In the genomic region with DNA sequence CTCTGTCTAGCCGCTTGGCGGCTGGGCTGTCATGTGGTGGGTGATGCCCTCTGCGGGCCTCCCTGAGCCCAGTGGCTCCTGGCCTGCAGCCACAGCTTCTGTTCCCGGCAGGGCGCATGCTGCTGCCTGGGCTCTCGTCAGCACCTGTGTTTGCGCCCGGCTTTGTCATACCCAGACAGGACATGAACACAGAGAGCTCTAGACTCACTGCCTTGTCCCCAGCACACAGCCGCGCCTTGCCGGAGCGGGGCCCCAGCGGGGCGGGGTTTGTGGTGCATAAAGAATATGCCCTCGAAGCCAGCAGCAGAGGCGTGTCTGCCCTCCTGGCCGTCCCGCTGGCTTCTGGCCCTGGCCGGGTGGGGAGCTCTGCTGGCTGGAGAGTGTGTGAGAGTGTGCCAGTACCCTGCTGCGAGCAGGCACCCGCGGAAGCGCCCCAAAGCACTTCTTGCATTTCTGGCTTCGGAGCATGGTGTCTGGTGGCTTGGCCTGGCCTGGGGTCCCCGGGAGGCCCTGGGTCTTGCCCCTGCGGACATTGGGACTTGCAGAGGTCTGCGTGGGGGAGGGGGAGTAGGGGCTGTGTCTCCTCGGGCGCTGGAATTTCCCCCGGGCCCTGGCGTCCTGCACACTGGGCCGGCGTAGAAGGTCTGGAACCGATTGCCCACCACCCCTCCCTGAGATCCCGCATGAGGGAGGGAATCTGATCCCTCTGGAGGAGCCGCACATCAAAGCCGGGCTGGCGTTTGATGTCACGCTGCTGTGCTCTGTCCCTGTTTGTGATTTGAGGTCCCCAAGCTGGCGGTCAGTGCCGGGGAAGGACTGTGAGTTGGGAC, we compare ENCODE assay signal across 8 cellular contexts. TPM values are rescaled to one million over a fixed set of nuclear protein-coding genes. Genes with fewer than 3 reads are reported as not detected.
A peak's percentile ranks its signal among the peaks of the same experiment; 100 is the strongest.
DNase-seq lines count a peak whose midpoint lies in the region; ATAC-seq and TF ChIP-seq lines count a peak whose summit lies in the region.

No MANE protein-coding gene starts in this region.

- no peak for TF ChIP-seq EP300 in esophagus muscularis mucosa (IDR thresholded peaks at IDR 0.05)

- H3K9me3 ChIP-seq in esophagus muscularis mucosa, result no peaks in the 10 kb centered on the region

- no peak for ATAC-seq in HG03196 (IDR thresholded peaks at IDR 0.05; ENCODE audit: unreplicated experiment)

- TF ChIP-seq CTCF in esophagus muscularis mucosa (IDR thresholded peaks at IDR 0.05), result no peak

- H3K4me1 ChIP-seq in esophagus muscularis mucosa, result peaks cover 14 to 29% (median 23%) of the 10 kb centered on the region in 4 donors

- DNase-seq in DMS53 (lab: John Stamatoyannopoulos, UW) (peak; percentile 99), NCI-H774 (lab: John Stamatoyannopoulos, UW) (peak; percentile 92), esophagus muscularis mucosa (ENCODE audit: extremely low spot score) (no peak), myocyte (ENCODE audit: low read depth) (peak; percentile 93), D341Med (ENCODE audit: low spot score) (no peak), NCI-H345 treated with DMSO at 0.1 percent for 48 hours (lab: John Stamatoyannopoulos, UW; ENCODE audit: unreplicated experiment) (no peak)
- no peak for DNase-seq in stimulated activated CD4-positive, alpha-beta T cell treated with anti-CD3 and anti-CD28 coated beads, Interleukin-2, amount 100 ng/mL, for 48 hours

- TF ChIP-seq POLR2A in esophagus muscularis mucosa (IDR thresholded peaks at IDR 0.05; ENCODE audit: low read depth), result no peak

- intact Hi-C loops in esophagus muscularis mucosa (cut with DNase I), result no loop called here

- H3K27me3 ChIP-seq in esophagus muscularis mucosa, result no peaks in the 10 kb centered on the region

- peak overlapping the region; percentile 54 to 62 (median 56) for H3K27ac ChIP-seq in esophagus muscularis mucosa (replicated peaks in 1 of 4)

- H3K36me3 ChIP-seq in esophagus muscularis mucosa, result peaks cover 0 to 54% (median 36%) of the 10 kb centered on the region in 4 donors

- H3K4me3 ChIP-seq in esophagus muscularis mucosa, result peak overlapping the region; percentile 13 to 38 (median 24)

- WGBS in esophagus muscularis mucosa, result 51% methylated on average over 25 of the region's 41 CpGs

RNA-seq across cellular contexts. Expression of a gene that starts 14.5 kb away (rescaled TPM):
- total RNA-seq in esophagus muscularis mucosa (10 to 100 TPM; 15.9 to 18.4 (median 17.3) TPM), myocyte (21.8 and 29.7 TPM in 2 replicates)
- 25.3 TPM for polyA plus RNA-seq in myocyte (2012)

RNA-seq across cellular contexts. Expression of a gene that starts 30.8 kb away (rescaled TPM):
- total RNA-seq in esophagus muscularis mucosa (100 to 1,000 TPM in 2 of 4 donors, 10 to 100 TPM in 2; 62.5 to 109 (median 95.5) TPM), myocyte (50.0 and 61.8 TPM in 2 replicates)
- 47.5 TPM for polyA plus RNA-seq in myocyte (2012)

RNA-seq across cellular contexts. Expression of a gene that starts 30.9 kb away (rescaled TPM):
- total RNA-seq in esophagus muscularis mucosa (under 1 TPM in 1 of 4 donors, not detected in 3; 0.83 TPM), myocyte (0.53 and 1.2 TPM in 2 replicates)
- 0.25 TPM for polyA plus RNA-seq in myocyte (2012)

RNA-seq across cellular contexts. Expression of a gene that starts 31.2 kb away (rescaled TPM):
- total RNA-seq in esophagus muscularis mucosa, result 10 to 100 TPM in 2 of 4 donors, 1 to 10 TPM in 2; 6.6 to 15.8 (median 11.5) TPM
- total RNA-seq in myocyte, result 9.4 and 10.5 TPM in 2 replicates
- polyA plus RNA-seq in myocyte (2012), result 4.8 TPM

RNA-seq across cellular contexts. Expression of a gene that starts 39.6 kb away (rescaled TPM):
- total RNA-seq in esophagus muscularis mucosa (1 to 10 TPM; 1.8 to 2.5 (median 2.2) TPM), myocyte (7.3 and 9.8 TPM in 2 replicates)
- polyA plus RNA-seq in myocyte (2012), result 9.3 TPM

Comparison
In these comparisons a context has a peak if more than half of its experiments do, and no peak if none do; other contexts are left out.
1. DNase-seq: peak in DMS53 (single experiment), NCI-H774 (single experiment) and myocyte (single experiment); none in esophagus muscularis mucosa (single experiment), stimulated activated CD4-positive, alpha-beta T cell treated with anti-CD3 and anti-CD28 coated beads, Interleukin-2, amount 100 ng/mL, for 48 hours (0 of 2), D341Med (single experiment) and NCI-H345 treated with DMSO at 0.1 percent for 48 hours (single experiment).